ENCODE assay signal across 13 cellular contexts in genomic region chr1:27141266-27142003, GRCh38. TPM values are rescaled to one million over a fixed set of nuclear protein-coding genes. Genes with fewer than 3 reads are reported as not detected.
DNase-seq lines count a peak whose midpoint lies in the region; ATAC-seq, FAIRE-seq and TF ChIP-seq lines count a peak whose summit lies in the region.
"Had no signal": no experiment of that assay in that cellular context is flagged by ENCODE, and none has a peak within 500 bp of the region (broad histone marks: within the 10 kb centered on the region; RNA-seq: fewer than 3 reads in every experiment).

No MANE protein-coding gene starts in this region.

- TF ChIP-seq RAD21 in SK-N-SH (IDR thresholded peaks at IDR 0.05; ENCODE audit: low read length), result no peak

- H3K9me3 ChIP-seq in SK-N-SH (no peaks in the 10 kb centered on the region), keratinocyte (ENCODE audit: control insufficient read depth, low read depth, low read length) (no peaks in the 10 kb centered on the region)

- peak overlapping the region; percentile 88 for H3K27ac Mint-ChIP-seq in type B pancreatic cell
- H3K27ac Mint-ChIP-seq in activated CD4-positive, alpha-beta memory T cell treated with anti-CD3 and anti-CD28 coated beads, Interleukin-2, amount 10 ng/mL, durations not matched to agents 7 days and 5 days, result no peak overlapping the region

- FAIRE-seq in keratinocyte (lab: Jason Lieb, UNC), result peak; percentile 79
- FAIRE-seq: GM18507 had no signal

- no peak for TF ChIP-seq EP300 in SK-N-SH (IDR thresholded peaks at IDR 0.05; ENCODE audit: borderline replicate concordance in 1 of 2, low read depth in 1 of 2, low read length in 1 of 2)

- no peak overlapping the region for H3K4me3 Mint-ChIP-seq in type B pancreatic cell
- no peak overlapping the region for H3K4me3 Mint-ChIP-seq in activated CD4-positive, alpha-beta memory T cell treated with anti-CD3 and anti-CD28 coated beads, Interleukin-2, amount 10 ng/mL, durations not matched to agents 7 days and 5 days

- H3K4me2 ChIP-seq in SK-N-SH (0 out of 2 replicates have a peak overlapping the region, but pooled peaks have one; percentile 27), keratinocyte (ENCODE audit: control insufficient read depth, extremely low read depth, insufficient read depth, low read depth, low read length) (peak overlapping the region; percentile 49)
- H3K4me2 ChIP-seq: hepatocyte had no signal

- no peaks in the 10 kb centered on the region for H3K9me3 Mint-ChIP-seq in type B pancreatic cell
- no peaks in the 10 kb centered on the region for H3K9me3 Mint-ChIP-seq in activated CD4-positive, alpha-beta memory T cell treated with anti-CD3 and anti-CD28 coated beads, Interleukin-2, amount 10 ng/mL, durations not matched to agents 7 days and 5 days

- H2AFZ ChIP-seq in SK-N-SH (ENCODE audit: low read depth) (no peak overlapping the region), keratinocyte (ENCODE audit: control insufficient read depth, low read length) (no peak overlapping the region)
- H2AFZ ChIP-seq: hepatocyte had no signal

- CTCF ChIA-PET in SK-N-SH (lab: Yijun Ruan, JAX), result interaction anchor here (1.0 to 5.3 kb wide), 7 partner anchors 8 to 143 kb away, joined by 3 to 22 read pairs (median 5); partner anchors contain the start of gene SLC9A1
- CTCF ChIA-PET in activated CD4-positive, alpha-beta memory T cell treated with anti-CD3 and anti-CD28 coated beads, Interleukin-2, amount 10 ng/mL, durations not matched to agents 7 days and 5 days (lab: Charles Lee), result interaction anchor here (0.8 to 2.2 kb wide), 2 partner anchors 14 to 29 kb away, joined by 3 to 9 read pairs; partner anchors contain the start of gene SLC9A1

- peaks cover 74% of the 10 kb centered on the region for H3K4me1 Mint-ChIP-seq in type B pancreatic cell (ENCODE audit: unreplicated experiment)
- H3K4me1 Mint-ChIP-seq in activated CD4-positive, alpha-beta memory T cell treated with anti-CD3 and anti-CD28 coated beads, Interleukin-2, amount 10 ng/mL, durations not matched to agents 7 days and 5 days, result peaks cover 35% of the 10 kb centered on the region

- H3K9ac ChIP-seq in SK-N-SH, result no peak overlapping the region
- H3K9ac ChIP-seq in keratinocyte (ENCODE audit: control insufficient read depth, extremely low read depth, insufficient read depth, low read length), result no peak overlapping the region

- TF ChIP-seq CTCF in SK-N-SH (IDR thresholded peaks at IDR 0.05) (no peak), keratinocyte (optimal IDR thresholded peaks at IDR 0.05 in 1 of 3, IDR thresholded peaks at IDR 0.05 in 1 of 3, conservative IDR thresholded peaks at IDR 0.05 in 1 of 3; ENCODE audit: extremely low read depth in 1 of 3, insufficient read depth in 2 of 3, low read length in 3 of 3) (no peak), type B pancreatic cell (conservative IDR thresholded peaks at IDR 0.05) (no peak)

- H3K36me3 ChIP-seq in SK-N-SH (replicated peaks in 1 of 2; ENCODE audit: control insufficient read depth in 1 of 2, insufficient read depth in 2 of 2, low read length in 1 of 2), result no peaks in the 10 kb centered on the region
- H3K36me3 ChIP-seq in keratinocyte (ENCODE audit: control insufficient read depth in 2 of 2, extremely low read depth in 1 of 2, insufficient read depth in 2 of 2, low read length in 2 of 2), result peaks cover 4 to 23% of the 10 kb centered on the region in 2 experiments

- no peak for ATAC-seq in SK-N-SH treated with all-trans-retinoic acid at 6 μM for 48 hours

- H4K20me1 ChIP-seq in SK-N-SH (ENCODE audit: insufficient read depth), result 0 out of 2 replicates have a peak, but pooled peaks cover 5% of the 10 kb centered on the region
- peaks cover 56% of the 10 kb centered on the region for H4K20me1 ChIP-seq in keratinocyte (ENCODE audit: control insufficient read depth, extremely low read depth, insufficient read depth, low read length)

- H3K79me2 ChIP-seq in SK-N-SH (ENCODE audit: insufficient read depth) (peaks cover 58% of the 10 kb centered on the region), keratinocyte (ENCODE audit: control insufficient read depth, insufficient read depth, low read length) (peaks cover 91% of the 10 kb centered on the region)

- POLR2A ChIA-PET in SK-N-SH (lab: Yijun Ruan, JAX), result interaction anchor here (0.7 to 1.6 kb wide), 2 partner anchors 10 to 13 kb away, joined by 3 to 6 read pairs; partner anchors contain the start of gene SLC9A1
- POLR2A ChIA-PET in activated CD4-positive, alpha-beta memory T cell treated with anti-CD3 and anti-CD28 coated beads, Interleukin-2, amount 10 ng/mL, durations not matched to agents 7 days and 5 days (lab: Charles Lee), result interaction anchor here (11.3 kb wide), 1 partner anchor 11 kb away, joined by 205 read pairs; the partner anchor contains the start of gene SLC9A1

- peaks cover 25% of the 10 kb centered on the region for H3K9me1 ChIP-seq in keratinocyte (ENCODE audit: control insufficient read depth, extremely low read depth, insufficient read depth, low read length)

- H3K27me3 ChIP-seq in SK-N-SH (ENCODE audit: insufficient read depth), result no peaks in the 10 kb centered on the region
- no peaks in the 10 kb centered on the region for H3K27me3 ChIP-seq in keratinocyte (ENCODE audit: control insufficient read depth, extremely low read depth, insufficient read depth, low read length)
- H3K27me3 ChIP-seq: hepatocyte had no signal

- H3K36me3 Mint-ChIP-seq in type B pancreatic cell, result peaks cover 5% of the 10 kb centered on the region
- H3K36me3 Mint-ChIP-seq in activated CD4-positive, alpha-beta memory T cell treated with anti-CD3 and anti-CD28 coated beads, Interleukin-2, amount 10 ng/mL, durations not matched to agents 7 days and 5 days (ENCODE audit: low read depth), result peaks cover 17% of the 10 kb centered on the region

- H3K27ac ChIP-seq in SK-N-SH (ENCODE audit: low read depth in 2 of 2, low read length in 1 of 2) (no peak overlapping the region), keratinocyte (ENCODE audit: control insufficient read depth, insufficient read depth, low read length) (peak overlapping the region; percentile 42)

- 76% methylated on average over 8 of the region's 9 CpGs for WGBS in SK-N-SH (ENCODE audit: low lambda C conversion rate)

- H3K27me3 Mint-ChIP-seq in type B pancreatic cell, result no peaks in the 10 kb centered on the region
- no peaks in the 10 kb centered on the region for H3K27me3 Mint-ChIP-seq in activated CD4-positive, alpha-beta memory T cell treated with anti-CD3 and anti-CD28 coated beads, Interleukin-2, amount 10 ng/mL, durations not matched to agents 7 days and 5 days

- H3F3A ChIP-seq in SK-N-SH (replicated peaks; ENCODE audit: insufficient read depth), result peaks cover 24% of the 10 kb centered on the region

- DNase-seq in SK-N-SH (no peak), NCI-H526 (lab: John Stamatoyannopoulos, UW) (peak; percentile 53 to 79), keratinocyte (ENCODE audit: low read depth, low spot score) (no peak), type B pancreatic cell (ENCODE audit: extremely low spot score, unreplicated experiment) (no peak), cerebellum (ENCODE audit: low spot score) (no peak)
- DNase-seq in effector CD8-positive, alpha-beta T cell (lab: John Stamatoyannopoulos, UW), result no peak
- DNase-seq in activated CD4-positive, alpha-beta memory T cell treated with anti-CD3 and anti-CD28 coated beads, Interleukin-2, amount 10 ng/mL, durations not matched to agents 7 days and 5 days, result no peak
- DNase-seq: EL, IMR-90, NCI-H524 treated with DMSO at 0.1 percent for 48 hours had no signal

- H3K4me3 ChIP-seq in SK-N-SH (ENCODE audit: low read depth in 2 of 2, low read length in 1 of 2), result no peak overlapping the region
- H3K4me3 ChIP-seq in keratinocyte (ENCODE audit: control insufficient read depth in 2 of 3, extremely low read depth in 1 of 3, insufficient read depth in 2 of 3, low read depth in 1 of 3, low read length in 3 of 3), result no peak overlapping the region
- H3K4me3 ChIP-seq: hepatocyte had no signal

- H3K9me2 ChIP-seq in SK-N-SH, result no peaks in the 10 kb centered on the region

- dilution Hi-C loops in keratinocyte (cut with MboI; ENCODE audit: extremely low pct_ligation_motif_present, low sequenced_read_pairs), result no loop called here

- peaks cover 35 to 58% of the 10 kb centered on the region in 2 experiments; a peak in 2 of 4 replicates for H3K4me1 ChIP-seq in SK-N-SH (ENCODE audit: control insufficient read depth in 1 of 2, insufficient read depth in 2 of 2, low read depth in 1 of 2, low read length in 1 of 2)
- peaks cover 63% of the 10 kb centered on the region for H3K4me1 ChIP-seq in keratinocyte (ENCODE audit: control insufficient read depth, extremely low read depth, insufficient read depth, low read length)

TF ChIP-seq in SK-N-SH, 30 proteins besides CTCF, POLR2A, EP300 and RAD21:
- TF ChIP-seq TCF12 (IDR thresholded peaks at IDR 0.05) (peak; percentile 30; the same call in 1 of the 2 replicates), NFIC (IDR thresholded peaks at IDR 0.05; ENCODE audit: borderline replicate concordance) (peak; percentile 23; the same call in 1 of the 2 replicates), MXI1 (IDR thresholded peaks at IDR 0.05; ENCODE audit: low read depth, low read length) (no peak), SIN3A (IDR thresholded peaks at IDR 0.05; ENCODE audit: borderline replicate concordance, low read depth, low read length) (no peak)

RNA-seq across cellular contexts. Expression of gene SLC9A1, which starts 13.5 kb away (rescaled TPM):
- polyA plus RNA-seq in SK-N-SH (2012; rRNA removed) (5.6 and 11.4 TPM in 2 replicates), keratinocyte (7.6 to 22.6 TPM (median 12.4 TPM) in 3 replicates)
- 7.0 and 9.2 TPM in 2 replicates for polyA plus RNA-seq in SK-N-SH (2012; cell fraction: cytosol; rRNA removed)
- polyA plus RNA-seq in SK-N-SH (2012; cell fraction: nucleus; rRNA removed), result 10.7 and 14.3 TPM in 2 replicates
- 16.5 TPM for polyA plus RNA-seq in keratinocyte (2011; ENCODE audit: low read depth)
- polyA plus RNA-seq in keratinocyte (2011; cell fraction: cytosol; rRNA removed), result 19.8 and 20.1 TPM in 2 replicates
- polyA plus RNA-seq in keratinocyte (2011; cell fraction: nucleus; rRNA removed), result 89.9 and 97.3 TPM in 2 replicates
- 36.1 and 49.6 TPM in 2 replicates for polyA plus RNA-seq in keratinocyte (2012; ENCODE audit: low replicate concordance)
- polyA minus RNA-seq in keratinocyte, result 16.1 to 161 TPM (median 35.4 TPM) in 3 replicates
- 21.7 TPM for polyA minus RNA-seq in keratinocyte (2011; cell fraction: cytosol; rRNA and poly(A)+ RNA removed)
- polyA minus RNA-seq in keratinocyte (2011; cell fraction: nucleus; rRNA and poly(A)+ RNA removed), result 38.9 and 63.7 TPM in 2 replicates
- total RNA-seq in type B pancreatic cell (ENCODE audit: low replicate concordance) (28.8 and 41.9 TPM in 2 replicates), cerebellum (3.9 TPM)
- 10 to 100 TPM; 26.6 to 27.5 TPM for total RNA-seq in activated CD4-positive, alpha-beta memory T cell treated with anti-CD3 and anti-CD28 coated beads, Interleukin-2, amount 10 ng/mL, durations not matched to agents 7 days and 5 days

Comparison
In these comparisons a context has a peak if more than half of its experiments do, and no peak if none do; other contexts are left out.
1. DNase-seq: peak in NCI-H526 (2 of 2); none in SK-N-SH (single experiment), keratinocyte (single experiment), type B pancreatic cell (single experiment), effector CD8-positive, alpha-beta T cell (single experiment), cerebellum (single experiment) and activated CD4-positive, alpha-beta memory T cell treated with anti-CD3 and anti-CD28 coated beads, Interleukin-2, amount 10 ng/mL, durations not matched to agents 7 days and 5 days (single experiment).